In the genomic region with DNA sequence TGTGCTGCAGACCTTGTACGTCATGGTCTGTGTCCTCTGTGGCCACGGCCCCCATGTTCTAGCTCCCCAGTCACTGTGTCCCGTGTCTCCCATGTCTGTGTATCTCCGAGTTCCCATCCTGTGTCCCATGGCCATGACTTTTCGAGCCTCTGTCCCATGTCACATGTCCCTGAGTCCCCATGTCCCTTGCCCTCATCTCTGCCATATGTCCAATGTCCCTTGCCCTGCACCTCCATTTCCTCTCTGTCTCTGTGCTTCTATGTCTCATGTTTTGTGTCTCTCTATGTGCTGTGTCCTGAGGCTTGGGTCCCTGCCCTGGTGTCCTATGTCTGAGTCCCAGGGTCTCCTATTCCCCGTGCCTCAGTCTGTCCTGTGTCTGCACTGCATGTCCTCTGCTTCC, we compare ENCODE assay signal across 1 cellular context.
TF ChIP-seq lines count a peak whose summit lies in the region.

No MANE protein-coding gene starts in this region.

TF ChIP-seq in H1, 55 proteins besides CTCF, POLR2A, EP300 and RAD21:
- TF ChIP-seq CBX8 (IDR thresholded peaks at IDR 0.05; ENCODE audit: borderline replicate concordance, low read depth, low read length), result no peak
- TF ChIP-seq, protein P1, sequence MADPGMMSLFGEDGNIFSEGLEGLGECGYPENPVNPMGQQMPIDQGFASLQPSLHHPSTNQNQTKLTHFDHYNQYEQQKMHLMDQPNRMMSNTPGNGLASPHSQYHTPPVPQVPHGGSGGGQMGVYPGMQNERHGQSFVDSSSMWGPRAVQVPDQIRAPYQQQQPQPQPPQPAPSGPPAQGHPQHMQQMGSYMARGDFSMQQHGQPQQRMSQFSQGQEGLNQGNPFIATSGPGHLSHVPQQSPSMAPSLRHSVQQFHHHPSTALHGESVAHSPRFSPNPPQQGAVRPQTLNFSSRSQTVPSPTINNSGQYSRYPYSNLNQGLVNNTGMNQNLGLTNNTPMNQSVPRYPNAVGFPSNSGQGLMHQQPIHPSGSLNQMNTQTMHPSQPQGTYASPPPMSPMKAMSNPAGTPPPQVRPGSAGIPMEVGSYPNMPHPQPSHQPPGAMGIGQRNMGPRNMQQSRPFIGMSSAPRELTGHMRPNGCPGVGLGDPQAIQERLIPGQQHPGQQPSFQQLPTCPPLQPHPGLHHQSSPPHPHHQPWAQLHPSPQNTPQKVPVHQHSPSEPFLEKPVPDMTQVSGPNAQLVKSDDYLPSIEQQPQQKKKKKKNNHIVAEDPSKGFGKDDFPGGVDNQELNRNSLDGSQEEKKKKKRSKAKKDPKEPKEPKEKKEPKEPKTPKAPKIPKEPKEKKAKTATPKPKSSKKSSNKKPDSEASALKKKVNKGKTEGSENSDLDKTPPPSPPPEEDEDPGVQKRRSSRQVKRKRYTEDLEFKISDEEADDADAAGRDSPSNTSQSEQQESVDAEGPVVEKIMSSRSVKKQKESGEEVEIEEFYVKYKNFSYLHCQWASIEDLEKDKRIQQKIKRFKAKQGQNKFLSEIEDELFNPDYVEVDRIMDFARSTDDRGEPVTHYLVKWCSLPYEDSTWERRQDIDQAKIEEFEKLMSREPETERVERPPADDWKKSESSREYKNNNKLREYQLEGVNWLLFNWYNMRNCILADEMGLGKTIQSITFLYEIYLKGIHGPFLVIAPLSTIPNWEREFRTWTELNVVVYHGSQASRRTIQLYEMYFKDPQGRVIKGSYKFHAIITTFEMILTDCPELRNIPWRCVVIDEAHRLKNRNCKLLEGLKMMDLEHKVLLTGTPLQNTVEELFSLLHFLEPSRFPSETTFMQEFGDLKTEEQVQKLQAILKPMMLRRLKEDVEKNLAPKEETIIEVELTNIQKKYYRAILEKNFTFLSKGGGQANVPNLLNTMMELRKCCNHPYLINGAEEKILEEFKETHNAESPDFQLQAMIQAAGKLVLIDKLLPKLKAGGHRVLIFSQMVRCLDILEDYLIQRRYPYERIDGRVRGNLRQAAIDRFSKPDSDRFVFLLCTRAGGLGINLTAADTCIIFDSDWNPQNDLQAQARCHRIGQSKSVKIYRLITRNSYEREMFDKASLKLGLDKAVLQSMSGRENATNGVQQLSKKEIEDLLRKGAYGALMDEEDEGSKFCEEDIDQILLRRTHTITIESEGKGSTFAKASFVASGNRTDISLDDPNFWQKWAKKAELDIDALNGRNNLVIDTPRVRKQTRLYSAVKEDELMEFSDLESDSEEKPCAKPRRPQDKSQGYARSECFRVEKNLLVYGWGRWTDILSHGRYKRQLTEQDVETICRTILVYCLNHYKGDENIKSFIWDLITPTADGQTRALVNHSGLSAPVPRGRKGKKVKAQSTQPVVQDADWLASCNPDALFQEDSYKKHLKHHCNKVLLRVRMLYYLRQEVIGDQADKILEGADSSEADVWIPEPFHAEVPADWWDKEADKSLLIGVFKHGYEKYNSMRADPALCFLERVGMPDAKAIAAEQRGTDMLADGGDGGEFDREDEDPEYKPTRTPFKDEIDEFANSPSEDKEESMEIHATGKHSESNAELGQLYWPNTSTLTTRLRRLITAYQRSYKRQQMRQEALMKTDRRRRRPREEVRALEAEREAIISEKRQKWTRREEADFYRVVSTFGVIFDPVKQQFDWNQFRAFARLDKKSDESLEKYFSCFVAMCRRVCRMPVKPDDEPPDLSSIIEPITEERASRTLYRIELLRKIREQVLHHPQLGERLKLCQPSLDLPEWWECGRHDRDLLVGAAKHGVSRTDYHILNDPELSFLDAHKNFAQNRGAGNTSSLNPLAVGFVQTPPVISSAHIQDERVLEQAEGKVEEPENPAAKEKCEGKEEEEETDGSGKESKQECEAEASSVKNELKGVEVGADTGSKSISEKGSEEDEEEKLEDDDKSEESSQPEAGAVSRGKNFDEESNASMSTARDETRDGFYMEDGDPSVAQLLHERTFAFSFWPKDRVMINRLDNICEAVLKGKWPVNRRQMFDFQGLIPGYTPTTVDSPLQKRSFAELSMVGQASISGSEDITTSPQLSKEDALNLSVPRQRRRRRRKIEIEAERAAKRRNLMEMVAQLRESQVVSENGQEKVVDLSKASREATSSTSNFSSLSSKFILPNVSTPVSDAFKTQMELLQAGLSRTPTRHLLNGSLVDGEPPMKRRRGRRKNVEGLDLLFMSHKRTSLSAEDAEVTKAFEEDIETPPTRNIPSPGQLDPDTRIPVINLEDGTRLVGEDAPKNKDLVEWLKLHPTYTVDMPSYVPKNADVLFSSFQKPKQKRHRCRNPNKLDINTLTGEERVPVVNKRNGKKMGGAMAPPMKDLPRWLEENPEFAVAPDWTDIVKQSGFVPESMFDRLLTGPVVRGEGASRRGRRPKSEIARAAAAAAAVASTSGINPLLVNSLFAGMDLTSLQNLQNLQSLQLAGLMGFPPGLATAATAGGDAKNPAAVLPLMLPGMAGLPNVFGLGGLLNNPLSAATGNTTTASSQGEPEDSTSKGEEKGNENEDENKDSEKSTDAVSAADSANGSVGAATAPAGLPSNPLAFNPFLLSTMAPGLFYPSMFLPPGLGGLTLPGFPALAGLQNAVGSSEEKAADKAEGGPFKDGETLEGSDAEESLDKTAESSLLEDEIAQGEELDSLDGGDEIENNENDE (IDR thresholded peaks at IDR 0.05; ENCODE audit: insufficient replicate concordance, low read length), result no peak
- no peak for TF ChIP-seq JUND (IDR thresholded peaks at IDR 0.05; ENCODE audit: low read length)
- TF ChIP-seq SUZ12 (IDR thresholded peaks at IDR 0.05; ENCODE audit: low read length), result no peak
- no peak for TF ChIP-seq SP1 (IDR thresholded peaks at IDR 0.05; ENCODE audit: low read depth, low read length)
- no peak for TF ChIP-seq CTBP2 (IDR thresholded peaks at IDR 0.05; ENCODE audit: borderline replicate concordance, insufficient read depth, insufficient read length, low read length)
- no peak for TF ChIP-seq HDAC6 (IDR thresholded peaks at IDR 0.05; ENCODE audit: low read depth, low read length)
- TF ChIP-seq TBP (IDR thresholded peaks at IDR 0.05; ENCODE audit: low read depth, low read length), result no peak
- TF ChIP-seq SIX5 (IDR thresholded peaks at IDR 0.05; ENCODE audit: low read depth, low read length), result no peak
- no peak for TF ChIP-seq RFX5 (IDR thresholded peaks at IDR 0.05; ENCODE audit: borderline replicate concordance, low read depth, low read length)
- TF ChIP-seq KDM5A (IDR thresholded peaks at IDR 0.05; ENCODE audit: low read length), result no peak
- TF ChIP-seq, protein P2, sequence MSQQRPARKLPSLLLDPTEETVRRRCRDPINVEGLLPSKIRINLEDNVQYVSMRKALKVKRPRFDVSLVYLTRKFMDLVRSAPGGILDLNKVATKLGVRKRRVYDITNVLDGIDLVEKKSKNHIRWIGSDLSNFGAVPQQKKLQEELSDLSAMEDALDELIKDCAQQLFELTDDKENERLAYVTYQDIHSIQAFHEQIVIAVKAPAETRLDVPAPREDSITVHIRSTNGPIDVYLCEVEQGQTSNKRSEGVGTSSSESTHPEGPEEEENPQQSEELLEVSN (IDR thresholded peaks at IDR 0.05), result no peak
- TF ChIP-seq FOSL1 (IDR thresholded peaks at IDR 0.05; ENCODE audit: insufficient read depth, low read depth, low read length), result no peak
- TF ChIP-seq POLR2AphosphoS5 (IDR thresholded peaks at IDR 0.05; ENCODE audit: low read depth, low read length), result no peak
- TF ChIP-seq POU5F1 (IDR thresholded peaks at IDR 0.05; ENCODE audit: low read depth, low read length), result no peak
- no peak for TF ChIP-seq SP4 (IDR thresholded peaks at IDR 0.05; ENCODE audit: low read length)
- no peak for TF ChIP-seq GTF2F1 (IDR thresholded peaks at IDR 0.05; ENCODE audit: borderline replicate concordance, low read depth, low read length)
